In genomic region chr2:36567711-36568408, GRCh38 we compare ENCODE assay signal across 1 cellular context.
A peak's percentile ranks its signal among the peaks of the same experiment; 100 is the strongest.
TF ChIP-seq lines count a peak whose summit lies in the region.

No MANE protein-coding gene starts in this region.

TF ChIP-seq in HepG2, 621 proteins besides CTCF, POLR2A, EP300 and RAD21:
- peak; percentile 58 for TF ChIP-seq HNRNPK (IDR thresholded peaks at IDR 0.05; ENCODE audit: low read depth, low read length, poor library complexity, severe bottlenecking)
- TF ChIP-seq MAX (IDR thresholded peaks at IDR 0.05), result no peak
- TF ChIP-seq, protein P1, sequence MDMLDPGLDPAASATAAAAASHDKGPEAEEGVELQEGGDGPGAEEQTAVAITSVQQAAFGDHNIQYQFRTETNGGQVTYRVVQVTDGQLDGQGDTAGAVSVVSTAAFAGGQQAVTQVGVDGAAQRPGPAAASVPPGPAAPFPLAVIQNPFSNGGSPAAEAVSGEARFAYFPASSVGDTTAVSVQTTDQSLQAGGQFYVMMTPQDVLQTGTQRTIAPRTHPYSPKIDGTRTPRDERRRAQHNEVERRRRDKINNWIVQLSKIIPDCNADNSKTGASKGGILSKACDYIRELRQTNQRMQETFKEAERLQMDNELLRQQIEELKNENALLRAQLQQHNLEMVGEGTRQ (IDR thresholded peaks at IDR 0.05; ENCODE audit: low read depth, low read length), result no peak
- TF ChIP-seq, protein P1 (CRISPR knock-in tag; IDR thresholded peaks at IDR 0.05; ENCODE audit: borderline replicate concordance), result no peak
TF ChIP-seq in HepG2: peak in this region for 1.
